Comparison of ENCODE assay signal across 8 cellular contexts in genomic region chr1:228082975-228083870, GRCh38. TPM values are rescaled to one million over a fixed set of nuclear protein-coding genes. Genes with fewer than 3 reads are reported as not detected.
A peak's percentile ranks its signal among the peaks of the same experiment; 100 is the strongest.
DNase-seq lines count a peak whose midpoint lies in the region; ATAC-seq and TF ChIP-seq lines count a peak whose summit lies in the region.

No MANE protein-coding gene starts in this region.

- H3K36me3 ChIP-seq in HUES6 (ENCODE audit: control insufficient read depth, insufficient read depth, low read length): peaks cover 14% of the 10 kb centered on the region
- no peaks in the 10 kb centered on the region for H3K36me3 ChIP-seq in gastroesophageal sphincter

- TF ChIP-seq CTCF in gastroesophageal sphincter (IDR thresholded peaks at IDR 0.05): no peak

- H3K27me3 ChIP-seq in HUES6 (ENCODE audit: control insufficient read depth, insufficient read depth, low read length) (peaks cover 9% of the 10 kb centered on the region), gastroesophageal sphincter (no peaks in the 10 kb centered on the region)

- no peak for DNase-seq in activated T-cell treated with anti-CD3 and anti-CD28 coated beads, Interleukin-2, amount 50 U/mL, for 4 hours
- DNase-seq in activated T-cell treated with anti-CD3 and anti-CD28 coated beads, Interleukin-2, amount 50 U/mL, for 1 hour: no peak
- DNase-seq in activated gamma-delta T cell treated with Interleukin-2 at 50 U/mL for 16 hours (peak; percentile 35), posterior cingulate gyrus (peak in 7 of 10 donors; percentile 22 to 91 (median 50)), SK-N-DZ (ENCODE audit: low spot score) (no peak), NCI-H510A treated with DMSO at 0.1 percent for 48 hours (lab: John Stamatoyannopoulos, UW) (no peak)

- H3K4me1 Mint-ChIP-seq in activated T-cell treated with anti-CD3 and anti-CD28 coated beads, Interleukin-2, amount 50 U/mL, for 4 hours (ENCODE audit: low read depth): peaks cover 46% of the 10 kb centered on the region

- H3K9ac ChIP-seq in HUES6 (ENCODE audit: low read length): peak overlapping the region; percentile 94

- H3K27me3 Mint-ChIP-seq in activated T-cell treated with anti-CD3 and anti-CD28 coated beads, Interleukin-2, amount 50 U/mL, for 4 hours (ENCODE audit: low read depth): no peaks in the 10 kb centered on the region

- peaks cover 45% of the 10 kb centered on the region for H3K4me1 ChIP-seq in HUES6 (ENCODE audit: control insufficient read depth, insufficient read depth, low read length)
- peaks cover 5 to 65% (median 48%) of the 10 kb centered on the region in 3 donors for H3K4me1 ChIP-seq in gastroesophageal sphincter

- TF ChIP-seq EP300 in gastroesophageal sphincter (IDR thresholded peaks at IDR 0.05): no peak

- intact Hi-C loops in posterior cingulate gyrus (cut with DNase I): loop anchor here (2.0 to 10.0 kb wide), 4 partner anchors 20 to 348 kb away; partner anchors contain the start of genes C1orf35, IBA57, JMJD4 and SNAP47

- peak overlapping the region; percentile 98 for H3K4me3 Mint-ChIP-seq in activated T-cell treated with anti-CD3 and anti-CD28 coated beads, Interleukin-2, amount 50 U/mL, for 4 hours

- H3K36me3 Mint-ChIP-seq in activated T-cell treated with anti-CD3 and anti-CD28 coated beads, Interleukin-2, amount 50 U/mL, for 4 hours (ENCODE audit: insufficient read depth): peaks cover 22% of the 10 kb centered on the region

- H3K9me3 ChIP-seq in HUES6 (ENCODE audit: control insufficient read depth, insufficient read depth, low read depth, low read length): no peaks in the 10 kb centered on the region
- H3K9me3 ChIP-seq in gastroesophageal sphincter: no peaks in the 10 kb centered on the region

- no peak for ATAC-seq in activated T-cell treated with anti-CD3 and anti-CD28 coated beads, Interleukin-2, amount 50 U/mL, for 4 hours
- ATAC-seq in gastroesophageal sphincter: peak; percentile 19

- H3K4me3 ChIP-seq in HUES6 (ENCODE audit: low read depth, low read length) (peak overlapping the region; percentile 100), gastroesophageal sphincter (peak overlapping the region; percentile 89 to 99)

- H3K27ac ChIP-seq in HUES6 (ENCODE audit: low read depth, low read length) (peak overlapping the region; percentile 94), gastroesophageal sphincter (peak overlapping the region; percentile 89 to 100 (median 98))

- no peak for TF ChIP-seq POLR2A in gastroesophageal sphincter (IDR thresholded peaks at IDR 0.05)

- no peaks in the 10 kb centered on the region for H3K9me3 Mint-ChIP-seq in activated T-cell treated with anti-CD3 and anti-CD28 coated beads, Interleukin-2, amount 50 U/mL, for 4 hours

- 0% methylated on average over 14 of the region's 71 CpGs; no CpG with 5 or more reads in 1 of the 2 donors for WGBS in gastroesophageal sphincter (ENCODE audit: low coverage in 1 of 2), 2 donors

RNA-seq across cellular contexts. Expression of gene ARF1, which starts 0.7 kb away (rescaled TPM):
- 100 to 1,000 TPM; 404 to 411 (median 408) TPM for total RNA-seq in activated T-cell treated with anti-CD3 and anti-CD28 coated beads, Interleukin-2, amount 50 U/mL, for 4 hours
- 100 to 1,000 TPM; 256 to 385 (median 303) TPM for total RNA-seq in gastroesophageal sphincter
- polyA plus RNA-seq in SK-N-DZ (2014; cell fraction: cytosol; rRNA removed): 153 and 169 TPM in 2 replicates
- polyA plus RNA-seq in SK-N-DZ (2014; cell fraction: nucleus; rRNA removed): 86.2 and 120 TPM in 2 replicates

RNA-seq across cellular contexts. Expression of gene C1orf35, which starts 19.9 kb away (rescaled TPM):
- 10 to 100 TPM; 41.0 to 41.9 (median 41.7) TPM for total RNA-seq in activated T-cell treated with anti-CD3 and anti-CD28 coated beads, Interleukin-2, amount 50 U/mL, for 4 hours
- 10 to 100 TPM; 11.6 to 16.0 (median 14.6) TPM for total RNA-seq in gastroesophageal sphincter
- polyA plus RNA-seq in SK-N-DZ (2014; cell fraction: cytosol; rRNA removed): 20.2 and 20.7 TPM in 2 replicates
- 76.0 and 86.4 TPM in 2 replicates for polyA plus RNA-seq in SK-N-DZ (2014; cell fraction: nucleus; rRNA removed)

RNA-seq across cellular contexts. Expression of gene MRPL55, which starts 25.9 kb away (rescaled TPM):
- total RNA-seq in activated T-cell treated with anti-CD3 and anti-CD28 coated beads, Interleukin-2, amount 50 U/mL, for 4 hours: 10 to 100 TPM; 82.3 to 93.0 (median 89.5) TPM
- total RNA-seq in gastroesophageal sphincter: 100 to 1,000 TPM in 2 of 4 donors, 10 to 100 TPM in 2; 50.2 to 394 (median 81.5) TPM
- 93.2 and 126 TPM in 2 replicates for polyA plus RNA-seq in SK-N-DZ (2014; cell fraction: cytosol; rRNA removed)
- polyA plus RNA-seq in SK-N-DZ (2014; cell fraction: nucleus; rRNA removed): 96.9 and 161 TPM in 2 replicates

RNA-seq across cellular contexts. Expression of gene GUK1, which starts 56.9 kb away (rescaled TPM):
- total RNA-seq in activated T-cell treated with anti-CD3 and anti-CD28 coated beads, Interleukin-2, amount 50 U/mL, for 4 hours: 100 to 1,000 TPM; 219 to 248 (median 242) TPM
- total RNA-seq in gastroesophageal sphincter: 100 to 1,000 TPM; 234 to 504 (median 299) TPM
- polyA plus RNA-seq in SK-N-DZ (2014; cell fraction: cytosol; rRNA removed): 160 and 194 TPM in 2 replicates
- polyA plus RNA-seq in SK-N-DZ (2014; cell fraction: nucleus; rRNA removed): 247 and 273 TPM in 2 replicates

Comparison
In these comparisons a context has a peak if more than half of its experiments do, and no peak if none do; other contexts are left out.
1. DNase-seq: peak in activated gamma-delta T cell treated with Interleukin-2 at 50 U/mL for 16 hours (single experiment) and posterior cingulate gyrus (7 of 10); none in activated T-cell treated with anti-CD3 and anti-CD28 coated beads, Interleukin-2, amount 50 U/mL, for 4 hours (single experiment), activated T-cell treated with anti-CD3 and anti-CD28 coated beads, Interleukin-2, amount 50 U/mL, for 1 hour (single experiment), SK-N-DZ (single experiment) and NCI-H510A treated with DMSO at 0.1 percent for 48 hours (single experiment).